1 cellular context compared by ENCODE assay signal in the genomic region with DNA sequence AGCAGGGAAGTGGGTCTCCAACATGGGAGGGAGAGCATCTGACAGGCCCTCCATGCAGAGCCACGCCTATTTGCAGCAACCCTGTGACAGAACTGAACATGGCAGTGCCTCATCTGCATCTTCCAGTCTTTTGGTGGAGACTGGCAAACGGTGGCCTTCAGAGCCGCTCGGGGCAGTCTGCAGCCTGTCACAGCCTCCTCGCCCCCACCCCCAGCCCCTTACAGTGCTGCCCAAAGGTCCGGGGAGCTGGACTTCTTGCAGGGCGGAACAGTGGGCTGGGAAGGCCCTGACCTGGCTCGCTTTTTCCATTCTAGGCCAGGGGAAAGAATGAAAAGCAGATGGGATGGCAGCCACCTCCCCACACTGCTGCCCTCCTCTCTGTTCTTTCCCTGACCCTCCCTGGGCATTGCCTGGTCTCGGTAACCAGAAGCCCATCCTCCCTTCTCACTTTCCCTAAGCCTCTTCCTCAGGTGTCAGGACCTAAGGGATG.
TF ChIP-seq lines count a peak whose summit lies in the region.

No MANE protein-coding gene starts in this region.

TF ChIP-seq in SK-N-SH treated with all-trans-retinoic acid at 6 μM for 48 hours, 23 proteins besides CTCF, POLR2A, EP300 and RAD21 (continued from another document):
- TF ChIP-seq, protein P1, sequence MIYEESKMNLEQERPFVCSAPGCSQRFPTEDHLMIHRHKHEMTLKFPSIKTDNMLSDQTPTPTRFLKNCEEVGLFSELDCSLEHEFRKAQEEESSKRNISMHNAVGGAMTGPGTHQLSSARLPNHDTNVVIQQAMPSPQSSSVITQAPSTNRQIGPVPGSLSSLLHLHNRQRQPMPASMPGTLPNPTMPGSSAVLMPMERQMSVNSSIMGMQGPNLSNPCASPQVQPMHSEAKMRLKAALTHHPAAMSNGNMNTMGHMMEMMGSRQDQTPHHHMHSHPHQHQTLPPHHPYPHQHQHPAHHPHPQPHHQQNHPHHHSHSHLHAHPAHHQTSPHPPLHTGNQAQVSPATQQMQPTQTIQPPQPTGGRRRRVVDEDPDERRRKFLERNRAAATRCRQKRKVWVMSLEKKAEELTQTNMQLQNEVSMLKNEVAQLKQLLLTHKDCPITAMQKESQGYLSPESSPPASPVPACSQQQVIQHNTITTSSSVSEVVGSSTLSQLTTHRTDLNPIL (CRISPR knock-in tag; IDR thresholded peaks at IDR 0.05; ENCODE audit: low read depth), result no peak
- TF ChIP-seq ZNF8 (CRISPR knock-in tag; IDR thresholded peaks at IDR 0.05), result no peak
- no peak for TF ChIP-seq ZFP3 (CRISPR knock-in tag; IDR thresholded peaks at IDR 0.05)
- TF ChIP-seq, protein P2, sequence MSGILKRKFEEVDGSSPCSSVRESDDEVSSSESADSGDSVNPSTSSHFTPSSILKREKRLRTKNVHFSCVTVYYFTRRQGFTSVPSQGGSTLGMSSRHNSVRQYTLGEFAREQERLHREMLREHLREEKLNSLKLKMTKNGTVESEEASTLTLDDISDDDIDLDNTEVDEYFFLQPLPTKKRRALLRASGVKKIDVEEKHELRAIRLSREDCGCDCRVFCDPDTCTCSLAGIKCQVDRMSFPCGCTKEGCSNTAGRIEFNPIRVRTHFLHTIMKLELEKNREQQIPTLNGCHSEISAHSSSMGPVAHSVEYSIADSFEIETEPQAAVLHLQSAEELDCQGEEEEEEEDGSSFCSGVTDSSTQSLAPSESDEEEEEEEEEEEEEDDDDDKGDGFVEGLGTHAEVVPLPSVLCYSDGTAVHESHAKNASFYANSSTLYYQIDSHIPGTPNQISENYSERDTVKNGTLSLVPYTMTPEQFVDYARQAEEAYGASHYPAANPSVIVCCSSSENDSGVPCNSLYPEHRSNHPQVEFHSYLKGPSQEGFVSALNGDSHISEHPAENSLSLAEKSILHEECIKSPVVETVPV (CRISPR knock-in tag; IDR thresholded peaks at IDR 0.05), result no peak
- TF ChIP-seq, protein P3, sequence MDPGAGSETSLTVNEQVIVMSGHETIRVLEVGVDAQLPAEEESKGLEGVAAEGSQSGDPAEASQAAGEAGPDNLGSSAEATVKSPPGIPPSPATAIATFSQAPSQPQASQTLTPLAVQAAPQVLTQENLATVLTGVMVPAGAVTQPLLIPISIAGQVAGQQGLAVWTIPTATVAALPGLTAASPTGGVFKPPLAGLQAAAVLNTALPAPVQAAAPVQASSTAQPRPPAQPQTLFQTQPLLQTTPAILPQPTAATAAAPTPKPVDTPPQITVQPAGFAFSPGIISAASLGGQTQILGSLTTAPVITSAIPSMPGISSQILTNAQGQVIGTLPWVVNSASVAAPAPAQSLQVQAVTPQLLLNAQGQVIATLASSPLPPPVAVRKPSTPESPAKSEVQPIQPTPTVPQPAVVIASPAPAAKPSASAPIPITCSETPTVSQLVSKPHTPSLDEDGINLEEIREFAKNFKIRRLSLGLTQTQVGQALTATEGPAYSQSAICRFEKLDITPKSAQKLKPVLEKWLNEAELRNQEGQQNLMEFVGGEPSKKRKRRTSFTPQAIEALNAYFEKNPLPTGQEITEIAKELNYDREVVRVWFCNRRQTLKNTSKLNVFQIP (CRISPR knock-in tag; IDR thresholded peaks at IDR 0.05; ENCODE audit: borderline replicate concordance, low read depth), result no peak
- TF ChIP-seq TCF4 (CRISPR knock-in tag; IDR thresholded peaks at IDR 0.05; ENCODE audit: borderline replicate concordance), result no peak
- no peak for TF ChIP-seq ZNF565 (CRISPR knock-in tag; conservative IDR thresholded peaks at IDR 0.05; ENCODE audit: low read depth)
- TF ChIP-seq ARNTL (CRISPR knock-in tag; IDR thresholded peaks at IDR 0.05; ENCODE audit: borderline replicate concordance, low read depth), result no peak
- TF ChIP-seq, protein P4, sequence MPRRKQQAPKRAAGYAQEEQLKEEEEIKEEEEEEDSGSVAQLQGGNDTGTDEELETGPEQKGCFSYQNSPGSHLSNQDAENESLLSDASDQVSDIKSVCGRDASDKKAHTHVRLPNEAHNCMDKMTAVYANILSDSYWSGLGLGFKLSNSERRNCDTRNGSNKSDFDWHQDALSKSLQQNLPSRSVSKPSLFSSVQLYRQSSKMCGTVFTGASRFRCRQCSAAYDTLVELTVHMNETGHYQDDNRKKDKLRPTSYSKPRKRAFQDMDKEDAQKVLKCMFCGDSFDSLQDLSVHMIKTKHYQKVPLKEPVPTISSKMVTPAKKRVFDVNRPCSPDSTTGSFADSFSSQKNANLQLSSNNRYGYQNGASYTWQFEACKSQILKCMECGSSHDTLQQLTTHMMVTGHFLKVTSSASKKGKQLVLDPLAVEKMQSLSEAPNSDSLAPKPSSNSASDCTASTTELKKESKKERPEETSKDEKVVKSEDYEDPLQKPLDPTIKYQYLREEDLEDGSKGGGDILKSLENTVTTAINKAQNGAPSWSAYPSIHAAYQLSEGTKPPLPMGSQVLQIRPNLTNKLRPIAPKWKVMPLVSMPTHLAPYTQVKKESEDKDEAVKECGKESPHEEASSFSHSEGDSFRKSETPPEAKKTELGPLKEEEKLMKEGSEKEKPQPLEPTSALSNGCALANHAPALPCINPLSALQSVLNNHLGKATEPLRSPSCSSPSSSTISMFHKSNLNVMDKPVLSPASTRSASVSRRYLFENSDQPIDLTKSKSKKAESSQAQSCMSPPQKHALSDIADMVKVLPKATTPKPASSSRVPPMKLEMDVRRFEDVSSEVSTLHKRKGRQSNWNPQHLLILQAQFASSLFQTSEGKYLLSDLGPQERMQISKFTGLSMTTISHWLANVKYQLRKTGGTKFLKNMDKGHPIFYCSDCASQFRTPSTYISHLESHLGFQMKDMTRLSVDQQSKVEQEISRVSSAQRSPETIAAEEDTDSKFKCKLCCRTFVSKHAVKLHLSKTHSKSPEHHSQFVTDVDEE (CRISPR knock-in tag; IDR thresholded peaks at IDR 0.05), result no peak
- TF ChIP-seq, protein P5, sequence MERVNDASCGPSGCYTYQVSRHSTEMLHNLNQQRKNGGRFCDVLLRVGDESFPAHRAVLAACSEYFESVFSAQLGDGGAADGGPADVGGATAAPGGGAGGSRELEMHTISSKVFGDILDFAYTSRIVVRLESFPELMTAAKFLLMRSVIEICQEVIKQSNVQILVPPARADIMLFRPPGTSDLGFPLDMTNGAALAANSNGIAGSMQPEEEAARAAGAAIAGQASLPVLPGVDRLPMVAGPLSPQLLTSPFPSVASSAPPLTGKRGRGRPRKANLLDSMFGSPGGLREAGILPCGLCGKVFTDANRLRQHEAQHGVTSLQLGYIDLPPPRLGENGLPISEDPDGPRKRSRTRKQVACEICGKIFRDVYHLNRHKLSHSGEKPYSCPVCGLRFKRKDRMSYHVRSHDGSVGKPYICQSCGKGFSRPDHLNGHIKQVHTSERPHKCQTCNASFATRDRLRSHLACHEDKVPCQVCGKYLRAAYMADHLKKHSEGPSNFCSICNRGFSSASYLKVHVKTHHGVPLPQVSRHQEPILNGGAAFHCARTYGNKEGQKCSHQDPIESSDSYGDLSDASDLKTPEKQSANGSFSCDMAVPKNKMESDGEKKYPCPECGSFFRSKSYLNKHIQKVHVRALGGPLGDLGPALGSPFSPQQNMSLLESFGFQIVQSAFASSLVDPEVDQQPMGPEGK (CRISPR knock-in tag; IDR thresholded peaks at IDR 0.05; ENCODE audit: borderline replicate concordance), result no peak
